In the genomic region with DNA sequence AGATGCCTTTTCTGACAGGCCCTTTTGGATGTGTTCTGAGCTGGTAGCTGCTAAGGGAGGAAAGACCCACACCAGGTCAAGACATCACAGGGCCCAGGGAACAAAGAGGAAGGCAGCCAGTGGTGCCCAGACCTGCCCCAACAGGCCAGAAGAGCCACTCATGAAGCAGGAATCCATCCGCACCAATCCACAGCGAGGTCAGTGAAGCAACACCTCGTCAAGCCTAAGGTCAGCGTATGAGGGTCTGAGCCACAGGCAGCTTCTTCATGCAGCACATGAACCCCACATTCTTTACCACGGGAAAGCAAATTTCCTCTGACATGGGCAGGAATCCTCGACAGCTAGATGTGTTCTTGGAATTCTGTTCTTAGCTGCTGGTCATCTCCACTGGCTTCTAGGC, we compare ENCODE assay signal across 26 cellular contexts. TPM values are rescaled to one million over a fixed set of nuclear protein-coding genes. Genes with fewer than 3 reads are reported as not detected.
"Had no signal": no experiment of that assay in that cellular context is flagged by ENCODE, and none has a peak within 500 bp of the region (broad histone marks: within the 10 kb centered on the region; RNA-seq: fewer than 3 reads in every experiment).

No MANE protein-coding gene starts in this region.

- H3K36me3 ChIP-seq: cardiac muscle cell, colonic mucosa, heart right ventricle, pancreas, spleen, suprapubic skin, tibial artery, upper lobe of right lung, WERI-Rb-1 had no signal

- H3K27me3 ChIP-seq: cardiac muscle cell, colonic mucosa, pancreas, suprapubic skin, tibial artery, upper lobe of right lung had no signal

- H3K9me3 ChIP-seq: colonic mucosa, heart right ventricle, pancreas, psoas muscle, spleen, suprapubic skin, tibial artery, upper lobe of right lung had no signal

- DNase-seq: activated CD4-positive, alpha-beta memory T cell treated with anti-CD3 and anti-CD28 coated beads, Interleukin-2, amount 10 ng/mL, durations not matched to agents 7 days and 5 days; activated CD4-positive, alpha-beta T cell treated with anti-CD3 and anti-CD28 coated beads, Interleukin-2, amount 10 ng/mL, durations not matched to agents 7 days and 5 days; activated gamma-delta T cell treated with Interleukin-2 at 50 U/mL for 16 hours; activated naive CD8-positive, alpha-beta T cell treated with anti-CD3 and anti-CD28 coated beads, Interleukin-2, amount 50 U/mL, for 24 hours; activated T-cell treated with anti-CD3 and anti-CD28 coated beads, Interleukin-2, amount 50 U/mL, for 4 hours; amygdala; cerebellar nuclear complex; colonic mucosa; endodermal cell; left cardiac atrium; midbrain; naive thymus-derived CD4-positive, alpha-beta T cell; nucleus accumbens; psoas muscle; spleen; stimulated activated naive CD4-positive, alpha-beta T cell; T1000; tibial artery; upper lobe of right lung; WERI-Rb-1 had no signal

- H3K27ac ChIP-seq: cardiac muscle cell, colonic mucosa, heart right ventricle, psoas muscle, spleen, suprapubic skin, tibial artery, upper lobe of right lung, WERI-Rb-1 had no signal

- H3K4me1 ChIP-seq: colonic mucosa, psoas muscle, spleen, suprapubic skin, upper lobe of right lung had no signal

- ATAC-seq: activated CD4-positive, CD25-positive, alpha-beta regulatory T cell treated with anti-CD3 and anti-CD28 coated beads, Interleukin-2, amount 50 U/mL, for 24 hours; activated naive CD8-positive, alpha-beta T cell treated with anti-CD3 and anti-CD28 coated beads, Interleukin-2, amount 50 U/mL, for 24 hours; activated T-cell treated with anti-CD3 and anti-CD28 coated beads, Interleukin-2, amount 50 U/mL, for 4 hours; activated T-helper 17 cell treated with anti-CD3 and anti-CD28 coated beads, Interleukin-2, amount 50 U/mL, for 72 hours; left cardiac atrium; naive thymus-derived CD4-positive, alpha-beta T cell; upper lobe of right lung had no signal

- FAIRE-seq: pancreas had no signal

- H3K4me3 ChIP-seq: cardiac muscle cell, colonic mucosa, heart right ventricle, pancreas, psoas muscle, spleen, suprapubic skin, tibial artery, upper lobe of right lung had no signal

RNA-seq across cellular contexts. Expression of a gene that starts 35.4 kb away (rescaled TPM):
- total RNA-seq: activated T-cell treated with anti-CD3 and anti-CD28 coated beads, Interleukin-2, amount 50 U/mL, for 4 hours; spleen had no signal
- polyA plus RNA-seq: naive thymus-derived CD4-positive, alpha-beta T cell had no signal
